ENCODE assay signal across 7 cellular contexts in genomic region chr20:53642196-53643030, GRCh38. TPM values are rescaled to one million over a fixed set of nuclear protein-coding genes. Genes with fewer than 3 reads are reported as not detected.
A peak's percentile ranks its signal among the peaks of the same experiment; 100 is the strongest.
DNase-seq lines count a peak whose midpoint lies in the region; ATAC-seq and TF ChIP-seq lines count a peak whose summit lies in the region.

No MANE protein-coding gene starts in this region.

- no peak for TF ChIP-seq CTCF in foreskin keratinocyte (conservative IDR thresholded peaks at IDR 0.05)

- no peaks in the 10 kb centered on the region for H3K36me3 ChIP-seq in rectal smooth muscle tissue (ENCODE audit: control insufficient read depth, insufficient read depth, low read length)

- H3K4me1 ChIP-seq in foreskin keratinocyte (peaks cover 4% of the 10 kb centered on the region), rectal smooth muscle tissue (ENCODE audit: control insufficient read depth, insufficient read depth, low read length) (peaks cover 4% of the 10 kb centered on the region)

- no peaks in the 10 kb centered on the region for H3K36me3 Mint-ChIP-seq in activated T-cell treated with anti-CD3 and anti-CD28 coated beads, Interleukin-2, amount 50 U/mL, for 24 hours (ENCODE audit: low read depth)

- ATAC-seq in GM18867 (IDR thresholded peaks at IDR 0.05; ENCODE audit: unreplicated experiment) (peak; percentile 44), HG02884 (IDR thresholded peaks at IDR 0.05; ENCODE audit: unreplicated experiment) (peak; percentile 49), foreskin keratinocyte (peak; percentile 82)

- H3K9ac ChIP-seq in rectal smooth muscle tissue (ENCODE audit: low read length): no peak overlapping the region

- H3K4me1 Mint-ChIP-seq in activated T-cell treated with anti-CD3 and anti-CD28 coated beads, Interleukin-2, amount 50 U/mL, for 24 hours (ENCODE audit: low read depth): peaks cover 50% of the 10 kb centered on the region

- peak overlapping the region; percentile 69 for H3K4me3 Mint-ChIP-seq in activated T-cell treated with anti-CD3 and anti-CD28 coated beads, Interleukin-2, amount 50 U/mL, for 24 hours

- peak overlapping the region; percentile 93 for H3K27ac Mint-ChIP-seq in activated T-cell treated with anti-CD3 and anti-CD28 coated beads, Interleukin-2, amount 50 U/mL, for 24 hours

- H3K9me3 Mint-ChIP-seq in activated T-cell treated with anti-CD3 and anti-CD28 coated beads, Interleukin-2, amount 50 U/mL, for 24 hours: no peaks in the 10 kb centered on the region

- H3K4me3 ChIP-seq in rectal smooth muscle tissue (ENCODE audit: low read length): peak overlapping the region; percentile 52

- no peaks in the 10 kb centered on the region for H3K27me3 Mint-ChIP-seq in activated T-cell treated with anti-CD3 and anti-CD28 coated beads, Interleukin-2, amount 50 U/mL, for 24 hours

- H3K27me3 ChIP-seq in foreskin keratinocyte (no peaks in the 10 kb centered on the region), rectal smooth muscle tissue (ENCODE audit: control insufficient read depth, insufficient read depth, low read length) (no peaks in the 10 kb centered on the region)

- DNase-seq in NOMO-1 treated with DMSO at 0.1 percent for 48 hours (lab: John Stamatoyannopoulos, UW; ENCODE audit: unreplicated experiment) (peak; percentile 97), foreskin keratinocyte (peak in 1 of 2 donors; percentile 77), globus pallidus (ENCODE audit: low spot score) (no peak)
- no peak for DNase-seq in activated T-cell treated with anti-CD3 and anti-CD28 coated beads, Interleukin-2, amount 50 U/mL, for 24 hours

- peak overlapping the region; percentile 74 for H3K27ac ChIP-seq in foreskin keratinocyte
- peak overlapping the region; percentile 56 for H3K27ac ChIP-seq in rectal smooth muscle tissue (ENCODE audit: low read depth, low read length)

RNA-seq across cellular contexts. Expression of gene ZNF217, which starts 48.8 kb away (rescaled TPM):
- 36.8 and 37.4 TPM in 2 replicates for total RNA-seq in foreskin keratinocyte
- polyA plus RNA-seq in foreskin keratinocyte: 5.1 and 5.9 TPM in 2 replicates
